Comparison of ENCODE assay signal across 8 cellular contexts in the genomic region with DNA sequence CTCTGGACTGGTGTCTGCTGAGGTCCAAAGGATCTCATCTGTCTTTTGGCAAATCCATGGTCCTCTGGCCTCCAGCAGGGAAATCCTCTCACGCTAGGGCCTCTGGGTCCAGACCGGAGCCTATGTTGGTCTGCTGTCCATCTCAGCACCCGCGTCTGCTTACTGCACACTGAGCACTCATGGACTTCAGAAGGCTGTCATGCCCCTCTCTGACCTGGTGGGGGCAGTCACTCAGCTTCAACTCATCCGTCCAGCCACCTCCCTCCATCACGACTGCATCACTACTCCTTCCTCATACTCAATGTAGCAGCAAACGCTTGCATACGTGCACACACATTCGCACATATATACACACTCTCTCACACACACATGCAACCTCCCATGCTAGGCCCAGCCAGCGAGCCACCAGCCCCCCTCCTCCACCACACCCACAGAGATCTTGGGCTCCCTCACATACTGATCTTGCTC. TPM values are rescaled to one million over a fixed set of nuclear protein-coding genes. Genes with fewer than 3 reads are reported as not detected.
A peak's percentile ranks its signal among the peaks of the same experiment; 100 is the strongest.
DNase-seq lines count a peak whose midpoint lies in the region; ATAC-seq and TF ChIP-seq lines count a peak whose summit lies in the region.

No MANE protein-coding gene starts in this region.

- H3K9me3 ChIP-seq in suprapubic skin = no peaks in the 10 kb centered on the region

- no peaks in the 10 kb centered on the region for H3K4me1 ChIP-seq in suprapubic skin

- H3K27ac ChIP-seq in suprapubic skin = no peak overlapping the region

- H3K36me3 ChIP-seq in suprapubic skin = no peaks in the 10 kb centered on the region

- TF ChIP-seq EP300 in suprapubic skin (IDR thresholded peaks at IDR 0.05) = no peak

- ATAC-seq in activated CD4-positive, CD25-positive, alpha-beta regulatory T cell treated with anti-CD3 and anti-CD28 coated beads, Interleukin-2, amount 50 U/mL, for 24 hours = peak; percentile 44 to 60
- peak; percentile 98 for ATAC-seq in GM21786 (IDR thresholded peaks at IDR 0.05; ENCODE audit: unreplicated experiment)

- peak; percentile 66 for TF ChIP-seq CTCF in WI38 (IDR thresholded peaks at IDR 0.05; ENCODE audit: low read depth, low read length)
- no peak for TF ChIP-seq CTCF in suprapubic skin (IDR thresholded peaks at IDR 0.05)

- WGBS in suprapubic skin = 83% methylated on average over 10 of the region's 10 CpGs

- no peaks in the 10 kb centered on the region for H3K27me3 ChIP-seq in suprapubic skin

- H3K4me3 ChIP-seq in WI38 (ENCODE audit: low read depth, low read length) (no peak overlapping the region), suprapubic skin (no peak overlapping the region)

- TF ChIP-seq POLR2A in suprapubic skin (IDR thresholded peaks at IDR 0.05) = no peak

- no peak for DNase-seq in activated CD4-positive, CD25-positive, alpha-beta regulatory T cell (lab: John Stamatoyannopoulos, UW)
- DNase-seq in HuH-7.5 (ENCODE audit: low spot score) (peak; percentile 68), fibroblast of the conjunctiva (ENCODE audit: low read depth) (peak; percentile 12), suprapubic skin (ENCODE audit: low spot score in 2 of 2) (no peak)
- peak; percentile 18 for DNase-seq in stimulated activated CD4-positive, alpha-beta T cell treated with anti-CD3 and anti-CD28 coated beads, Interleukin-4, amount 100 ng/mL, for 1 hour

RNA-seq across cellular contexts. Expression of gene GABRR2, which starts 33.3 kb away (rescaled TPM):
- total RNA-seq in suprapubic skin = under 1 TPM in 1 of 4 donors, not detected in 3; 0.89 TPM

Comparison
In these comparisons a context has a peak if more than half of its experiments do, and no peak if none do; other contexts are left out.
1. DNase-seq: peak in HuH-7.5 (single experiment), fibroblast of the conjunctiva (single experiment) and stimulated activated CD4-positive, alpha-beta T cell treated with anti-CD3 and anti-CD28 coated beads, Interleukin-4, amount 100 ng/mL, for 1 hour (single experiment); none in activated CD4-positive, CD25-positive, alpha-beta regulatory T cell (0 of 4) and suprapubic skin (0 of 2).